ENCODE assay signal across 8 cellular contexts in the genomic region with DNA sequence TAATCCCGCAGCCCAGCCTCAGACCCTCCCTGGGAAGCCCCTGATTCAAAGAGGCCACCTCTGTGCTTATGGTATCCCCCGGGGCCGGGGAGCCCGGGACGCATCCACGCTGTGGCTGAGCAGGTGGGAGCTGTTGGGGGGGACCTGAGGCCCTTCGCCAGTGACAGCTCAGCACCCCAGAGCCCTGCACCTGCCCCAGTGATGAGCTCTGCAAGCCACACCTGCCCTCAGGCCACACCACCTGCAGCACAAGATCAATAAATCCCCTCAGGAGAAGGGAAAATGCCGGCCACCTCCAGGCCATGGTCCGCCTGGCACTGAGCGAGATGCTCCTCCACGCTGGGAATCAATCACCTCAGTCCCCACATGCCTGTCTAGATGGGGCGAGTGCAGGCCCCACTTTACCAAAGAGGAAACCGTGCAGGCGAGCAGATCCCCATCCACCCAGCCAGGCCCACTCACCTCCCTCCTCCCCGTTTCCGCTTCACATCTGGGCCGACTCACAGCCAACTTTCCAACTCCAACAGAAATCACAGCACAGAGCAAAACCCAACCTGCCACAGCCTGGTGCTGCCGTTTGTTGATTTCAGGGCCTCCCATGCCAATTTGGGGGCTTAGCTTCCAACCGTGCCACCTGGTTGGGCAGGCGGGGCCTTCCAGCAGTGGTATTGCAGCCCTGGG. TPM values are rescaled to one million over a fixed set of nuclear protein-coding genes. Genes with fewer than 3 reads are reported as not detected.
DNase-seq lines count a peak whose midpoint lies in the region; ATAC-seq and TF ChIP-seq lines count a peak whose summit lies in the region.

No MANE protein-coding gene starts in this region.

- H2AFZ ChIP-seq in H9 (ENCODE audit: low read length): no peak overlapping the region

- H3K27ac ChIP-seq in H9 (ENCODE audit: insufficient read length, low read depth, low read length) (no peak overlapping the region), brain microvascular endothelial cell (no peak overlapping the region)
- H3K27ac ChIP-seq in effector memory CD4-positive, alpha-beta T cell (ENCODE audit: insufficient read depth, low read length, poor library complexity, severe bottlenecking): peak overlapping the region; percentile 98

- H4K5ac ChIP-seq in H9 (ENCODE audit: insufficient read length, low read depth, low read length): no peak overlapping the region

- no peaks in the 10 kb centered on the region for H3K27me3 Mint-ChIP-seq in H9 (ENCODE audit: low read depth)

- H3K4me1 ChIP-seq in H9 (ENCODE audit: insufficient read depth, low read length): no peaks in the 10 kb centered on the region
- H3K4me1 ChIP-seq in effector memory CD4-positive, alpha-beta T cell (ENCODE audit: control insufficient read depth, insufficient read depth, low read length, poor library complexity, severe bottlenecking): peaks cover 68% of the 10 kb centered on the region

- H3K4me3 ChIP-seq in effector memory CD4-positive, alpha-beta T cell (ENCODE audit: insufficient read depth, low read depth, low read length, poor library complexity, severe bottlenecking): peak overlapping the region; percentile 88
- no peak overlapping the region for H3K4me3 ChIP-seq in brain microvascular endothelial cell (ENCODE audit: low read depth, low read length)

- H3K23me2 ChIP-seq in H9 (ENCODE audit: insufficient read length, low read depth, low read length, poor library complexity, severe bottlenecking): no peaks in the 10 kb centered on the region

- no peak overlapping the region for H2BK20ac ChIP-seq in H9 (ENCODE audit: low read depth, low read length, poor library complexity, severe bottlenecking)

- TF ChIP-seq CTCF in H9 (conservative IDR thresholded peaks at IDR 0.05) (no peak), brain microvascular endothelial cell (IDR thresholded peaks at IDR 0.05; ENCODE audit: low read depth, low read length, missing control alignments) (no peak)

- peak overlapping the region in 2 of 3 experiments; percentile 8 to 86; a peak in 3 of 7 replicates for H3K27ac Mint-ChIP-seq in H9

- no CpG with 5 or more reads among the region's 20 CpGs for WGBS in H9 (ENCODE audit: extremely low coverage, insufficient read length, low lambda C conversion rate)

- H3K9me3 Mint-ChIP-seq in H9: no peaks in the 10 kb centered on the region

- H3K4me1 Mint-ChIP-seq in H9: peaks cover 0 to 5% of the 10 kb centered on the region in 2 experiments; a peak in 2 of 4 replicates

- no peak overlapping the region for H2AK5ac ChIP-seq in H9 (ENCODE audit: insufficient read length, low read length)

- no peak overlapping the region for H3K18ac ChIP-seq in H9 (ENCODE audit: insufficient read length, low read depth, low read length)

- H4K20me1 ChIP-seq in H9 (ENCODE audit: control insufficient read depth, insufficient read depth, insufficient read length): no peaks in the 10 kb centered on the region

- H3T11ph ChIP-seq in H9 (ENCODE audit: low read length): no peak overlapping the region

- in situ Hi-C loops in brain microvascular endothelial cell (cut with HindIII; ENCODE audit: low pct_ligation_motif_present, low sequenced_read_pairs): no loop called here

- H3K23ac ChIP-seq in H9 (ENCODE audit: insufficient read length, low read depth, low read length): no peak overlapping the region

- no peaks in the 10 kb centered on the region for H3K79me2 ChIP-seq in H9 (ENCODE audit: insufficient read depth, low read length)

- no peak overlapping the region for H2BK12ac ChIP-seq in H9 (ENCODE audit: insufficient read length, low read depth, low read length)

- no peak overlapping the region for H3K4me3 Mint-ChIP-seq in H9

- H3K4ac ChIP-seq in H9 (ENCODE audit: low read depth, low read length): no peak overlapping the region

- no peak overlapping the region for H2BK120ac ChIP-seq in H9 (ENCODE audit: low read depth, low read length, poor library complexity, severe bottlenecking)

- H3K36me3 Mint-ChIP-seq in H9 (ENCODE audit: insufficient read depth in 1 of 3, low read depth in 3 of 3): peaks cover 0 to 5% (median 0%) of the 10 kb centered on the region in 3 experiments; a peak in 1 of 7 replicates

- H3K56ac ChIP-seq in H9 (ENCODE audit: insufficient read length, low read depth, low read length): no peak overlapping the region

- no peak overlapping the region for H2BK15ac ChIP-seq in H9 (ENCODE audit: low read depth, low read length)

- H3K4me2 ChIP-seq in H9 (ENCODE audit: insufficient read depth, insufficient read length, low read length): no peak overlapping the region

- DNase-seq in H9 (no peak), kidney tubule cell (ENCODE audit: low spot score) (no peak), brain microvascular endothelial cell (no peak)
- DNase-seq in activated CD4-positive, CD25-positive, alpha-beta regulatory T cell (lab: John Stamatoyannopoulos, UW): peak in 3 of 4 experiments; percentile 30 to 51 (median 49)
- peak; percentile 49 to 64 (median 52) for DNase-seq in effector memory CD4-positive, alpha-beta T cell
- peak; percentile 29 for DNase-seq in stimulated activated CD8-positive, alpha-beta memory T cell treated with anti-CD3 and anti-CD28 coated beads, Interleukin-15, amount 100 ng/mL, for 24 hours (ENCODE audit: low read depth)

- no peak overlapping the region for H4K91ac ChIP-seq in H9 (ENCODE audit: insufficient read length, low read depth, low read length)

- no peak overlapping the region for H4K8ac ChIP-seq in H9 (replicated peaks; ENCODE audit: insufficient read length, low read depth, low read length)

- H3K27me3 ChIP-seq in H9 (ENCODE audit: insufficient read depth, low read length) (no peaks in the 10 kb centered on the region), brain microvascular endothelial cell (replicated peaks) (no peaks in the 10 kb centered on the region)
- no peaks in the 10 kb centered on the region for H3K27me3 ChIP-seq in effector memory CD4-positive, alpha-beta T cell (replicated peaks; ENCODE audit: control insufficient read depth, insufficient read depth, low read length, poor library complexity, severe bottlenecking)

- H3K9ac ChIP-seq in H9 (ENCODE audit: extremely low read depth, insufficient read length, low read length): no peak overlapping the region

- H2BK5ac ChIP-seq in H9 (ENCODE audit: insufficient read length, low read length): no peak overlapping the region

- H3K14ac ChIP-seq in H9 (ENCODE audit: insufficient read depth, low read length): no peak overlapping the region; the same call in 1 of the 2 replicates

- peaks cover 23% of the 10 kb centered on the region for H3K36me3 ChIP-seq in effector memory CD4-positive, alpha-beta T cell (ENCODE audit: control insufficient read depth, insufficient read depth, low read length)
- H3K36me3 ChIP-seq in brain microvascular endothelial cell (replicated peaks): peaks cover 24% of the 10 kb centered on the region

- H3K9me3 ChIP-seq in H9 (ENCODE audit: control insufficient read depth, low read depth, low read length): no peaks in the 10 kb centered on the region
- H3K9me3 ChIP-seq in effector memory CD4-positive, alpha-beta T cell (ENCODE audit: control insufficient read depth, low read length): no peaks in the 10 kb centered on the region

- H3K79me1 ChIP-seq in H9 (ENCODE audit: insufficient read depth, low read depth, low read length, poor library complexity, severe bottlenecking): no peaks in the 10 kb centered on the region

- no peak for ATAC-seq in HG03280 (IDR thresholded peaks at IDR 0.05; ENCODE audit: unreplicated experiment)
- no peak for ATAC-seq in HG03135 (IDR thresholded peaks at IDR 0.05; ENCODE audit: unreplicated experiment)

RNA-seq across cellular contexts. Expression of a gene that starts 12.8 kb away (rescaled TPM):
- total RNA-seq in H9 (2021): 11.5 and 13.3 TPM in 2 replicates

RNA-seq across cellular contexts. Expression of a gene that starts 13.4 kb away (rescaled TPM):
- total RNA-seq in H9 (2021): 2.1 and 3.0 TPM in 2 replicates

RNA-seq across cellular contexts. Expression of a gene that starts 32.3 kb away (rescaled TPM):
- 153 and 154 TPM in 2 replicates for total RNA-seq in H9 (2021)

Comparison
In these comparisons a context has a peak if more than half of its experiments do, and no peak if none do; other contexts are left out.
1. DNase-seq: peak in activated CD4-positive, CD25-positive, alpha-beta regulatory T cell (3 of 4), effector memory CD4-positive, alpha-beta T cell (3 of 3) and stimulated activated CD8-positive, alpha-beta memory T cell treated with anti-CD3 and anti-CD28 coated beads, Interleukin-15, amount 100 ng/mL, for 24 hours (single experiment); none in H9 (single experiment), kidney tubule cell (single experiment) and brain microvascular endothelial cell (single experiment).